In genomic region chr18:2655954-2656236, GRCh38 we compare ENCODE assay signal across 1 cellular context.
TF ChIP-seq lines count a peak whose summit lies in the region.

No MANE protein-coding gene starts in this region.

TF ChIP-seq in K562, 482 proteins besides CTCF, POLR2A, EP300 and RAD21 (continued from another document and continues in another):
- TF ChIP-seq, protein P1, sequence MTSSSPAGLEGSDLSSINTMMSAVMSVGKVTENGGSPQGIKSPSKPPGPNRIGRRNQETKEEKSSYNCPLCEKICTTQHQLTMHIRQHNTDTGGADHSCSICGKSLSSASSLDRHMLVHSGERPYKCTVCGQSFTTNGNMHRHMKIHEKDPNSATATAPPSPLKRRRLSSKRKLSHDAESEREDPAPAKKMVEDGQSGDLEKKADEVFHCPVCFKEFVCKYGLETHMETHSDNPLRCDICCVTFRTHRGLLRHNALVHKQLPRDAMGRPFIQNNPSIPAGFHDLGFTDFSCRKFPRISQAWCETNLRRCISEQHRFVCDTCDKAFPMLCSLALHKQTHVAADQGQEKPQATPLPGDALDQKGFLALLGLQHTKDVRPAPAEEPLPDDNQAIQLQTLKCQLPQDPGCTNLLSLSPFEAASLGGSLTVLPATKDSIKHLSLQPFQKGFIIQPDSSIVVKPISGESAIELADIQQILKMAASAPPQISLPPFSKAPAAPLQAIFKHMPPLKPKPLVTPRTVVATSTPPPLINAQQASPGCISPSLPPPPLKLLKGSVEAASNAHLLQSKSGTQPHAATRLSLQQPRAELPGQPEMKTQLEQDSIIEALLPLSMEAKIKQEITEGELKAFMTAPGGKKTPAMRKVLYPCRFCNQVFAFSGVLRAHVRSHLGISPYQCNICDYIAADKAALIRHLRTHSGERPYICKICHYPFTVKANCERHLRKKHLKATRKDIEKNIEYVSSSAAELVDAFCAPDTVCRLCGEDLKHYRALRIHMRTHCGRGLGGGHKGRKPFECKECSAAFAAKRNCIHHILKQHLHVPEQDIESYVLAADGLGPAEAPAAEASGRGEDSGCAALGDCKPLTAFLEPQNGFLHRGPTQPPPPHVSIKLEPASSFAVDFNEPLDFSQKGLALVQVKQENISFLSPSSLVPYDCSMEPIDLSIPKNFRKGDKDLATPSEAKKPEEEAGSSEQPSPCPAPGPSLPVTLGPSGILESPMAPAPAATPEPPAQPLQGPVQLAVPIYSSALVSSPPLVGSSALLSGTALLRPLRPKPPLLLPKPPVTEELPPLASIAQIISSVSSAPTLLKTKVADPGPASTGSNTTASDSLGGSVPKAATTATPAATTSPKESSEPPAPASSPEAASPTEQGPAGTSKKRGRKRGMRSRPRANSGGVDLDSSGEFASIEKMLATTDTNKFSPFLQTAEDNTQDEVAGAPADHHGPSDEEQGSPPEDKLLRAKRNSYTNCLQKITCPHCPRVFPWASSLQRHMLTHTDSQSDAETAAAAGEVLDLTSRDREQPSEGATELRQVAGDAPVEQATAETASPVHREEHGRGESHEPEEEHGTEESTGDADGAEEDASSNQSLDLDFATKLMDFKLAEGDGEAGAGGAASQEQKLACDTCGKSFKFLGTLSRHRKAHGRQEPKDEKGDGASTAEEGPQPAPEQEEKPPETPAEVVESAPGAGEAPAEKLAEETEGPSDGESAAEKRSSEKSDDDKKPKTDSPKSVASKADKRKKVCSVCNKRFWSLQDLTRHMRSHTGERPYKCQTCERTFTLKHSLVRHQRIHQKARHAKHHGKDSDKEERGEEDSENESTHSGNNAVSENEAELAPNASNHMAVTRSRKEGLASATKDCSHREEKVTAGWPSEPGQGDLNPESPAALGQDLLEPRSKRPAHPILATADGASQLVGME (CRISPR knock-in tag; IDR thresholded peaks at IDR 0.05): 0 out of 2 replicates have a peak, but pooled peaks have one; percentile 13
- TF ChIP-seq FIP1L1 (IDR thresholded peaks at IDR 0.05; ENCODE audit: low read depth, low read length, poor library complexity, severe bottlenecking) (peak; percentile 4), RBBP5 (IDR thresholded peaks at IDR 0.05; ENCODE audit: borderline replicate concordance, insufficient read depth, low read length, poor library complexity, severe bottlenecking) (peak; percentile 38), ZKSCAN1 (IDR thresholded peaks at IDR 0.05; ENCODE audit: low read depth, low read length) (0 out of 2 replicates have a peak, but pooled peaks have one; percentile 5), RFX5 (IDR thresholded peaks at IDR 0.05; ENCODE audit: low read depth, low read length) (no peak), MED1 (CRISPR knock-in tag; IDR thresholded peaks at IDR 0.05; ENCODE audit: borderline replicate concordance) (peak; percentile 96; the same call in 1 of the 2 replicates), EWSR1 (IDR thresholded peaks at IDR 0.05; ENCODE audit: borderline replicate concordance, low read depth, partially characterized antibody) (no peak), XRCC4 (IDR thresholded peaks at IDR 0.05; ENCODE audit: extremely low read depth, insufficient read depth, insufficient read length) (no peak), ZNF511 (CRISPR knock-in tag; IDR thresholded peaks at IDR 0.05) (0 out of 2 replicates have a peak, but pooled peaks have one; percentile 23), ZNF431 (CRISPR knock-in tag; IDR thresholded peaks at IDR 0.05) (peak; percentile 11; the same call in 1 of the 2 replicates), ZBED1 (IDR thresholded peaks at IDR 0.05) (peak; percentile 11; the same call in 1 of the 2 replicates), PHF8 (IDR thresholded peaks at IDR 0.05; ENCODE audit: borderline replicate concordance, low read length) (peak; percentile 43; the same call in 1 of the 2 replicates), ZNF639 (CRISPR knock-in tag; conservative IDR thresholded peaks at IDR 0.05 in 1 of 2, IDR thresholded peaks at IDR 0.05 in 1 of 2) (peak in 1 of 2 experiments; percentile 82; a peak in 2 of 4 replicates), HSF4 (CRISPR knock-in tag; IDR thresholded peaks at IDR 0.05; ENCODE audit: borderline replicate concordance) (peak; percentile 42; the same call in 1 of the 2 replicates), ZNF561 (CRISPR knock-in tag; conservative IDR thresholded peaks at IDR 0.05) (no peak), GABPA (tag; conservative IDR thresholded peaks at IDR 0.05; ENCODE audit: low read depth) (peak; percentile 83), ZNF12 (CRISPR knock-in tag; IDR thresholded peaks at IDR 0.05) (no peak), ZNF507 (tag; conservative IDR thresholded peaks at IDR 0.05) (no peak), NFRKB (IDR thresholded peaks at IDR 0.05; ENCODE audit: low read depth) (peak; percentile 56; the same call in 1 of the 2 replicates), HNRNPL (IDR thresholded peaks at IDR 0.05; ENCODE audit: low read depth, low read length) (0 out of 2 replicates have a peak, but pooled peaks have one; percentile 3), UBTF (IDR thresholded peaks at IDR 0.05; ENCODE audit: borderline replicate concordance in 1 of 2, low read depth in 2 of 2, low read length in 2 of 2) (peak in 1 of 2 experiments; percentile 63; a peak in 1 of 4 replicates), KDM5B (IDR thresholded peaks at IDR 0.05; ENCODE audit: insufficient replicate concordance, low read depth, low read length) (peak; percentile 2), SAP30 (IDR thresholded peaks at IDR 0.05; ENCODE audit: borderline replicate concordance, insufficient read depth, low read depth, low read length, poor library complexity, severe bottlenecking) (peak; percentile 88), KAT7 (CRISPR knock-in tag; IDR thresholded peaks at IDR 0.05; ENCODE audit: borderline replicate concordance) (0 out of 2 replicates have a peak, but pooled peaks have one; percentile 29), CCAR2 (IDR thresholded peaks at IDR 0.05; ENCODE audit: low read depth, low read length) (no peak), E2F6 (IDR thresholded peaks at IDR 0.05; ENCODE audit: borderline replicate concordance in 1 of 2, extremely low read depth in 1 of 2, insufficient read depth in 1 of 2, insufficient read length in 1 of 2, low read depth in 1 of 2, low read length in 1 of 2, poor library complexity in 1 of 2, severe bottlenecking in 1 of 2) (peak in 1 of 2 experiments; percentile 30), HDAC1 (IDR thresholded peaks at IDR 0.05) (0 out of 4 replicates have a peak, but pooled peaks of 1 of the 2 experiments have one; percentile 50), JUND (IDR thresholded peaks at IDR 0.05; ENCODE audit: borderline replicate concordance, low read depth, low read length) (no peak), JUND (tag; IDR thresholded peaks at IDR 0.05; ENCODE audit: borderline replicate concordance, low read depth, low read length) (0 out of 3 replicates have a peak, but pooled peaks have one; percentile 8), USF2 (CRISPR knock-in tag; IDR thresholded peaks at IDR 0.05) (no peak), TFAM (CRISPR knock-in tag; conservative IDR thresholded peaks at IDR 0.05) (no peak), RBM22 (IDR thresholded peaks at IDR 0.05; ENCODE audit: low read depth, low read length, poor library complexity, severe bottlenecking) (peak; percentile 46), FOXA3 (CRISPR knock-in tag; conservative IDR thresholded peaks at IDR 0.05 in 1 of 2, IDR thresholded peaks at IDR 0.05 in 1 of 2) (peak in 1 of 2 experiments; percentile 7; a peak in 1 of 4 replicates), ZNF146 (CRISPR knock-in tag; IDR thresholded peaks at IDR 0.05; ENCODE audit: unreplicated experiment) (peak; percentile 3)
- TF ChIP-seq, protein P2, sequence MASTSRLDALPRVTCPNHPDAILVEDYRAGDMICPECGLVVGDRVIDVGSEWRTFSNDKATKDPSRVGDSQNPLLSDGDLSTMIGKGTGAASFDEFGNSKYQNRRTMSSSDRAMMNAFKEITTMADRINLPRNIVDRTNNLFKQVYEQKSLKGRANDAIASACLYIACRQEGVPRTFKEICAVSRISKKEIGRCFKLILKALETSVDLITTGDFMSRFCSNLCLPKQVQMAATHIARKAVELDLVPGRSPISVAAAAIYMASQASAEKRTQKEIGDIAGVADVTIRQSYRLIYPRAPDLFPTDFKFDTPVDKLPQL (IDR thresholded peaks at IDR 0.05; ENCODE audit: extremely low read depth, insufficient read length): no peak
- TF ChIP-seq, protein P3, sequence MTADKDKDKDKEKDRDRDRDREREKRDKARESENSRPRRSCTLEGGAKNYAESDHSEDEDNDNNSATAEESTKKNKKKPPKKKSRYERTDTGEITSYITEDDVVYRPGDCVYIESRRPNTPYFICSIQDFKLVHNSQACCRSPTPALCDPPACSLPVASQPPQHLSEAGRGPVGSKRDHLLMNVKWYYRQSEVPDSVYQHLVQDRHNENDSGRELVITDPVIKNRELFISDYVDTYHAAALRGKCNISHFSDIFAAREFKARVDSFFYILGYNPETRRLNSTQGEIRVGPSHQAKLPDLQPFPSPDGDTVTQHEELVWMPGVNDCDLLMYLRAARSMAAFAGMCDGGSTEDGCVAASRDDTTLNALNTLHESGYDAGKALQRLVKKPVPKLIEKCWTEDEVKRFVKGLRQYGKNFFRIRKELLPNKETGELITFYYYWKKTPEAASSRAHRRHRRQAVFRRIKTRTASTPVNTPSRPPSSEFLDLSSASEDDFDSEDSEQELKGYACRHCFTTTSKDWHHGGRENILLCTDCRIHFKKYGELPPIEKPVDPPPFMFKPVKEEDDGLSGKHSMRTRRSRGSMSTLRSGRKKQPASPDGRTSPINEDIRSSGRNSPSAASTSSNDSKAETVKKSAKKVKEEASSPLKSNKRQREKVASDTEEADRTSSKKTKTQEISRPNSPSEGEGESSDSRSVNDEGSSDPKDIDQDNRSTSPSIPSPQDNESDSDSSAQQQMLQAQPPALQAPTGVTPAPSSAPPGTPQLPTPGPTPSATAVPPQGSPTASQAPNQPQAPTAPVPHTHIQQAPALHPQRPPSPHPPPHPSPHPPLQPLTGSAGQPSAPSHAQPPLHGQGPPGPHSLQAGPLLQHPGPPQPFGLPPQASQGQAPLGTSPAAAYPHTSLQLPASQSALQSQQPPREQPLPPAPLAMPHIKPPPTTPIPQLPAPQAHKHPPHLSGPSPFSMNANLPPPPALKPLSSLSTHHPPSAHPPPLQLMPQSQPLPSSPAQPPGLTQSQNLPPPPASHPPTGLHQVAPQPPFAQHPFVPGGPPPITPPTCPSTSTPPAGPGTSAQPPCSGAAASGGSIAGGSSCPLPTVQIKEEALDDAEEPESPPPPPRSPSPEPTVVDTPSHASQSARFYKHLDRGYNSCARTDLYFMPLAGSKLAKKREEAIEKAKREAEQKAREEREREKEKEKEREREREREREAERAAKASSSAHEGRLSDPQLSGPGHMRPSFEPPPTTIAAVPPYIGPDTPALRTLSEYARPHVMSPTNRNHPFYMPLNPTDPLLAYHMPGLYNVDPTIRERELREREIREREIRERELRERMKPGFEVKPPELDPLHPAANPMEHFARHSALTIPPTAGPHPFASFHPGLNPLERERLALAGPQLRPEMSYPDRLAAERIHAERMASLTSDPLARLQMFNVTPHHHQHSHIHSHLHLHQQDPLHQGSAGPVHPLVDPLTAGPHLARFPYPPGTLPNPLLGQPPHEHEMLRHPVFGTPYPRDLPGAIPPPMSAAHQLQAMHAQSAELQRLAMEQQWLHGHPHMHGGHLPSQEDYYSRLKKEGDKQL (CRISPR knock-in tag; IDR thresholded peaks at IDR 0.05; ENCODE audit: borderline replicate concordance): 0 out of 2 replicates have a peak, but pooled peaks have one; percentile 39
- TF ChIP-seq, protein P4, sequence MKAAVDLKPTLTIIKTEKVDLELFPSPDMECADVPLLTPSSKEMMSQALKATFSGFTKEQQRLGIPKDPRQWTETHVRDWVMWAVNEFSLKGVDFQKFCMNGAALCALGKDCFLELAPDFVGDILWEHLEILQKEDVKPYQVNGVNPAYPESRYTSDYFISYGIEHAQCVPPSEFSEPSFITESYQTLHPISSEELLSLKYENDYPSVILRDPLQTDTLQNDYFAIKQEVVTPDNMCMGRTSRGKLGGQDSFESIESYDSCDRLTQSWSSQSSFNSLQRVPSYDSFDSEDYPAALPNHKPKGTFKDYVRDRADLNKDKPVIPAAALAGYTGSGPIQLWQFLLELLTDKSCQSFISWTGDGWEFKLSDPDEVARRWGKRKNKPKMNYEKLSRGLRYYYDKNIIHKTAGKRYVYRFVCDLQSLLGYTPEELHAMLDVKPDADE (conservative IDR thresholded peaks at IDR 0.05; ENCODE audit: control insufficient read depth, low read depth, low read length): peak; percentile 13; the same call in 1 of the 2 replicates
